5 cellular contexts compared by ENCODE assay signal in the genomic region with DNA sequence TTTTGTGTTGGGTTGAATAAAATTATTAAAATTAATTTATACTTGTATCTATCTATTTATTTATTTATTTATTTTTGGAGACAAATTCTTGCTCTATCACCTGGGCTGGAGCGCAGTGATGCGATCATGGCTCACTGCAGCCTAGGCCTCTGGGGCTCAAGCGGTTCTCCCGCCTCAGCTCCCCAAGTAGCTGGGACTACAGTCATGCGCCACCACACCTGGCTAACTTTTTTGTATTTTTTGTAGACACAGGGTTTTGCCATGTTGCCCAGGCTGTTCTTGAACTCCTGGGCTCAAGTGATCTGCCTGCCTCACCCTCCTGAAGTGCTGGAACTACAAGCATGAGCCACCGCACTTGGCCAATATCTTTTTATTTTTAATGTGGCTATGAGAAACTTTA.
"Had no signal": no experiment of that assay in that cellular context is flagged by ENCODE, and none has a peak within 500 bp of the region (broad histone marks: within the 10 kb centered on the region; RNA-seq: fewer than 3 reads in every experiment).

No MANE protein-coding gene starts in this region.

- DNase-seq: IMR-90, KBM-7, KG1 had no signal

- H3K4me3 ChIP-seq: K562 had no signal

- H3K27ac ChIP-seq: HL-60 had no signal
